In the genomic region with DNA sequence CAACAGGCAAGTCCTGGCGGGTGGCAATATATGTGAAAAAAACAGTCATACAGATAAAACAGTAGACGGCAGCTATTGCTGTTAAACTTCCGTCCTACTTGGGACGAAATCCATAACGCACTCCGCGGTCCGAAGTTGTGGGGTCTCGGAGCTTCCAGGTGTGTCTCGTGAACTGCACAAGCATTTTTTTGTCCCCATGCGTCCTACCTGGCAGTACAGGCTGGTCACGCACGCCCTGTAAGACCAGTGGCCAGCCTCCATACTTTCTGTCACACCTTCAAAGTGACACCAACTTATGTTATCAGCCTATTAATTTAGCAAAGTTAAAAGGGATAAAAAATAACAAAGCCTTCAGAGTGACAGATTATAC, we compare ENCODE assay signal across 8 cellular contexts. TPM values are rescaled to one million over a fixed set of nuclear protein-coding genes. Genes with fewer than 3 reads are reported as not detected.
DNase-seq lines count a peak whose midpoint lies in the region; ATAC-seq and TF ChIP-seq lines count a peak whose summit lies in the region.

No MANE protein-coding gene starts in this region.

- in situ Hi-C loops in gastrocnemius medialis (cut with MboI; ENCODE audit: low sequenced_read_pairs in 4 of 4), result loop anchor here in 3 of 4 donors (5.0 to 10.0 kb wide), 3 partner anchors 125 to 195 kb away; partner anchors contain the start of gene LECT2 (in 1 of the 3)

- H3K9me3 ChIP-seq in esophagus (ENCODE audit: control insufficient read depth in 2 of 2, insufficient read depth in 1 of 2, low read depth in 1 of 2, low read length in 1 of 2) (no peaks in the 10 kb centered on the region), gastrocnemius medialis (no peaks in the 10 kb centered on the region)

- no peak overlapping the region for H3K4me3 Mint-ChIP-seq in activated naive CD4-positive, alpha-beta T cell treated with anti-CD3 and anti-CD28 coated beads for 36 hours

- H3K27ac ChIP-seq in esophagus (ENCODE audit: low read depth in 2 of 2, low read length in 1 of 2) (peak overlapping the region in 1 of 2 donors; percentile 68), gastrocnemius medialis (no peak overlapping the region)

- intact Hi-C loops in gastrocnemius medialis (cut with DNase I; ENCODE audit: low total_unique reads), result loop anchor here (5.0 kb wide), 2 partner anchors 92 to 193 kb away; no protein-coding TSS in a partner anchor
- intact Hi-C loops in activated naive CD4-positive, alpha-beta T cell treated with anti-CD3 and anti-CD28 coated beads for 36 hours (cut with micrococcal nuclease), result loop anchor here (5.0 kb wide), 2 partner anchors 132 to 518 kb away; no protein-coding TSS in a partner anchor

- H3K9me3 Mint-ChIP-seq in activated naive CD4-positive, alpha-beta T cell treated with anti-CD3 and anti-CD28 coated beads for 36 hours, result no peaks in the 10 kb centered on the region

- ATAC-seq in GM19328 (IDR thresholded peaks at IDR 0.05; ENCODE audit: unreplicated experiment), result peak; percentile 16
- ATAC-seq in HG03571 (IDR thresholded peaks at IDR 0.05; ENCODE audit: unreplicated experiment), result peak; percentile 9
- ATAC-seq in gastrocnemius medialis, result no peak

- H3K27ac Mint-ChIP-seq in activated naive CD4-positive, alpha-beta T cell treated with anti-CD3 and anti-CD28 coated beads for 36 hours, result no peak overlapping the region

- H3K4me1 Mint-ChIP-seq in activated naive CD4-positive, alpha-beta T cell treated with anti-CD3 and anti-CD28 coated beads for 36 hours (ENCODE audit: low read depth), result peaks cover 2% of the 10 kb centered on the region

- H3K27me3 Mint-ChIP-seq in activated naive CD4-positive, alpha-beta T cell treated with anti-CD3 and anti-CD28 coated beads for 36 hours (ENCODE audit: low read depth), result peaks cover 23% of the 10 kb centered on the region

- H3K4me1 ChIP-seq in esophagus (ENCODE audit: control insufficient read depth in 2 of 2, insufficient read depth in 2 of 2, low read length in 1 of 2), result no peaks in the 10 kb centered on the region
- peaks cover 0 to 5% of the 10 kb centered on the region in 2 donors for H3K4me1 ChIP-seq in gastrocnemius medialis

- no peaks in the 10 kb centered on the region for H3K36me3 Mint-ChIP-seq in activated naive CD4-positive, alpha-beta T cell treated with anti-CD3 and anti-CD28 coated beads for 36 hours (ENCODE audit: low read depth)

- TF ChIP-seq POLR2A in gastrocnemius medialis (IDR thresholded peaks at IDR 0.05), result no peak

- no peaks in the 10 kb centered on the region for H3K36me3 ChIP-seq in esophagus (ENCODE audit: control insufficient read depth in 2 of 2, insufficient read depth in 2 of 2, low read length in 1 of 2)
- no peaks in the 10 kb centered on the region for H3K36me3 ChIP-seq in gastrocnemius medialis

- WGBS in esophagus, 2 donors, result 22 to 56% methylated on average over 13 of the region's 13 CpGs

- CTCF ChIA-PET in activated naive CD4-positive, alpha-beta T cell treated with anti-CD3 and anti-CD28 coated beads for 36 hours (lab: Charles Lee), result no interaction called here

- no peaks in the 10 kb centered on the region for H3K27me3 ChIP-seq in esophagus (ENCODE audit: control insufficient read depth in 1 of 2, insufficient read depth in 2 of 2, low read length in 2 of 2)
- H3K27me3 ChIP-seq in gastrocnemius medialis, result no peaks in the 10 kb centered on the region

- no peak for TF ChIP-seq CTCF in gastrocnemius medialis (IDR thresholded peaks at IDR 0.05 in 4 of 5, conservative IDR thresholded peaks at IDR 0.05 in 1 of 5)

- DNase-seq in gastrocnemius medialis (no peak), LoVo (ENCODE audit: low spot score) (no peak), NCI-H1417 treated with DMSO at 0.1 percent for 48 hours (lab: John Stamatoyannopoulos, UW) (no peak), NK-92 (lab: John Stamatoyannopoulos, UW; ENCODE audit: unreplicated experiment) (no peak)
- DNase-seq in activated naive CD4-positive, alpha-beta T cell treated with anti-CD3 and anti-CD28 coated beads for 36 hours, result no peak

- peak overlapping the region; percentile 7 to 49 for H3K4me3 ChIP-seq in esophagus (ENCODE audit: low read depth in 1 of 2, low read length in 2 of 2)
- H3K4me3 ChIP-seq in gastrocnemius medialis, result peak overlapping the region; percentile 9 to 36 (median 25)

RNA-seq across cellular contexts. Expression of gene TGFBI, which starts 51.3 kb away (rescaled TPM):
- polyA plus RNA-seq in esophagus, result 10 to 100 TPM; 13.9 to 14.0 TPM
- total RNA-seq in gastrocnemius medialis, result 10 to 100 TPM; 38.4 to 48.0 (median 40.0) TPM
- not detected for total RNA-seq in activated naive CD4-positive, alpha-beta T cell treated with anti-CD3 and anti-CD28 coated beads for 36 hours

RNA-seq across cellular contexts. Expression of gene SMAD5, which starts 52.5 kb away (rescaled TPM):
- polyA plus RNA-seq in esophagus, result 1 to 10 TPM; 5.0 to 6.9 TPM
- total RNA-seq in gastrocnemius medialis, result 10 to 100 TPM; 25.6 to 50.1 (median 32.0) TPM
- 1 to 10 TPM in 1 of 2 experiments, under 1 TPM in 1; 0.50 to 1.2 TPM for total RNA-seq in activated naive CD4-positive, alpha-beta T cell treated with anti-CD3 and anti-CD28 coated beads for 36 hours

Comparison
In these comparisons a context has a peak if more than half of its experiments do, and no peak if none do; other contexts are left out.
1. ATAC-seq: peak in GM19328 (single experiment) and HG03571 (single experiment); none in gastrocnemius medialis (0 of 2).
2. RNA of gene TGFBI, which starts 51.3 kb away (total RNA-seq): 38.4 to 48.0 TPM in gastrocnemius medialis; not detected in activated naive CD4-positive, alpha-beta T cell treated with anti-CD3 and anti-CD28 coated beads for 36 hours; every median in the first group is over 10 times any median in the second.
3. RNA of gene SMAD5, which starts 52.5 kb away (total RNA-seq): 25.6 to 50.1 TPM in gastrocnemius medialis; 0.50 to 1.2 TPM in activated naive CD4-positive, alpha-beta T cell treated with anti-CD3 and anti-CD28 coated beads for 36 hours; every median in the first group is over 10 times any median in the second.